Comparison of ENCODE assay signal across 1 cellular context in genomic region chr21:35485364-35485763, GRCh38.
TF ChIP-seq lines count a peak whose summit lies in the region.

No MANE protein-coding gene starts in this region.

TF ChIP-seq in K562, 482 proteins besides CTCF, POLR2A, EP300 and RAD21 (continued from another document and continues in another):
- TF ChIP-seq MLLT1 (IDR thresholded peaks at IDR 0.05), result no peak
- TF ChIP-seq CHAMP1 (IDR thresholded peaks at IDR 0.05), result 0 out of 2 replicates have a peak, but pooled peaks have one; percentile 35
- TF ChIP-seq RFX1 (IDR thresholded peaks at IDR 0.05), result peak; percentile 32; the same call in 1 of the 2 replicates
- TF ChIP-seq ASH1L (IDR thresholded peaks at IDR 0.05; ENCODE audit: borderline replicate concordance, low read depth, partially characterized antibody), result no peak
- TF ChIP-seq SMARCE1 (IDR thresholded peaks at IDR 0.05), result 0 out of 2 replicates have a peak, but pooled peaks have one; percentile 42
- TF ChIP-seq KDM1A (IDR thresholded peaks at IDR 0.05), result peak; percentile 70 to 77; a peak in 3 of 4 replicates
- peak; percentile 58; the same call in 1 of the 2 replicates for TF ChIP-seq HDAC2 (IDR thresholded peaks at IDR 0.05)
- no peak for TF ChIP-seq CLOCK (CRISPR knock-in tag; IDR thresholded peaks at IDR 0.05; ENCODE audit: borderline replicate concordance)
- peak in 1 of 2 experiments; percentile 80; a peak in 1 of 4 replicates for TF ChIP-seq RCOR1 (IDR thresholded peaks at IDR 0.05; ENCODE audit: borderline replicate concordance in 1 of 2, low read depth in 2 of 2, low read length in 2 of 2)
- TF ChIP-seq ZBTB9 (CRISPR knock-in tag; IDR thresholded peaks at IDR 0.05), result 0 out of 2 replicates have a peak, but pooled peaks have one; percentile 16
- peak; percentile 82 for TF ChIP-seq DPF2 (IDR thresholded peaks at IDR 0.05)
- TF ChIP-seq HMBOX1 (IDR thresholded peaks at IDR 0.05), result peak; percentile 67; the same call in 1 of the 2 replicates
- no peak for TF ChIP-seq NFATC3 (IDR thresholded peaks at IDR 0.05)
- peak; percentile 51 for TF ChIP-seq GATA2 (CRISPR knock-in tag; IDR thresholded peaks at IDR 0.05)
- TF ChIP-seq POLR2AphosphoS5 (IDR thresholded peaks at IDR 0.05; ENCODE audit: control insufficient read depth, insufficient read depth, low read depth, low read length), result peak; percentile 41; the same call in 1 of the 2 replicates
- 0 out of 2 replicates have a peak, but pooled peaks have one; percentile 32 for TF ChIP-seq ATF7 (IDR thresholded peaks at IDR 0.05)
- peak; percentile 78 for TF ChIP-seq SMARCA4 (IDR thresholded peaks at IDR 0.05)
- TF ChIP-seq SMARCC2 (IDR thresholded peaks at IDR 0.05; ENCODE audit: low read depth), result peak; percentile 37; the same call in 1 of the 2 replicates
- no peak for TF ChIP-seq SRSF3 (IDR thresholded peaks at IDR 0.05; ENCODE audit: insufficient read depth, low read length)
- no peak for TF ChIP-seq SRSF9 (IDR thresholded peaks at IDR 0.05; ENCODE audit: borderline replicate concordance, low read depth, low read length)
- TF ChIP-seq TCF3 (CRISPR knock-in tag; IDR thresholded peaks at IDR 0.05), result peak; percentile 82
- no peak for TF ChIP-seq HCFC1 (IDR thresholded peaks at IDR 0.05; ENCODE audit: low read depth, low read length)
- TF ChIP-seq CEBPB (tag; IDR thresholded peaks at IDR 0.05), result peak; percentile 19; the same call in 1 of the 2 replicates
- TF ChIP-seq NFE2 (IDR thresholded peaks at IDR 0.05; ENCODE audit: low read depth), result 0 out of 2 replicates have a peak, but pooled peaks have one; percentile 1
- TF ChIP-seq LCOR (CRISPR knock-in tag; IDR thresholded peaks at IDR 0.05), result peak; percentile 45; the same call in 1 of the 2 replicates
- TF ChIP-seq NBN (IDR thresholded peaks at IDR 0.05; ENCODE audit: low read depth), result 0 out of 2 replicates have a peak, but pooled peaks have one; percentile 34
- peak; percentile 91 for TF ChIP-seq TEAD4 (IDR thresholded peaks at IDR 0.05; ENCODE audit: low read length)
- no peak for TF ChIP-seq TEAD4 (CRISPR knock-in tag; IDR thresholded peaks at IDR 0.05; ENCODE audit: borderline replicate concordance)
- no peak for TF ChIP-seq BMI1 (IDR thresholded peaks at IDR 0.05; ENCODE audit: low read length)
- no peak for TF ChIP-seq TGIF2 (CRISPR knock-in tag; IDR thresholded peaks at IDR 0.05)
- no peak for TF ChIP-seq XRCC3 (IDR thresholded peaks at IDR 0.05)
- TF ChIP-seq ZNF407 (IDR thresholded peaks at IDR 0.05; ENCODE audit: low read depth), result no peak
- no peak for TF ChIP-seq NR0B1 (IDR thresholded peaks at IDR 0.05; ENCODE audit: partially characterized antibody)
- TF ChIP-seq ETS2 (tag; IDR thresholded peaks at IDR 0.05; ENCODE audit: borderline replicate concordance, poor library complexity, severe bottlenecking), result no peak
- no peak for TF ChIP-seq HINFP (tag; conservative IDR thresholded peaks at IDR 0.05; ENCODE audit: low read depth)
- no peak for TF ChIP-seq MEF2A (IDR thresholded peaks at IDR 0.05; ENCODE audit: control insufficient read depth, low read depth, low read length)
- peak; percentile 63 for TF ChIP-seq MTA2 (IDR thresholded peaks at IDR 0.05; ENCODE audit: low read depth)
- TF ChIP-seq ZNF655 (CRISPR knock-in tag; IDR thresholded peaks at IDR 0.05), result no peak
